In genomic region chr1:248611883-248612282, GRCh38 we compare ENCODE assay signal across 19 cellular contexts. TPM values are rescaled to one million over a fixed set of nuclear protein-coding genes. Genes with fewer than 3 reads are reported as not detected.
DNase-seq lines count a peak whose midpoint lies in the region; ATAC-seq lines count a peak whose summit lies in the region.
"Had no signal": no experiment of that assay in that cellular context is flagged by ENCODE, and none has a peak within 500 bp of the region (broad histone marks: within the 10 kb centered on the region; RNA-seq: fewer than 3 reads in every experiment).

No MANE protein-coding gene starts in this region.

- POLR2A ChIA-PET in activated CD8-positive, alpha-beta T cell treated with anti-CD3 and anti-CD28 coated beads, Interleukin-2, amount 10 ng/mL, durations not matched to agents 7 days and 5 days (lab: Charles Lee): no interaction called here

- H3K9me3 Mint-ChIP-seq in activated T-cell treated with anti-CD3 and anti-CD28 coated beads, Interleukin-2, amount 50 U/mL, for 4 hours: no peaks in the 10 kb centered on the region
- H3K9me3 Mint-ChIP-seq in activated CD8-positive, alpha-beta T cell treated with anti-CD3 and anti-CD28 coated beads, Interleukin-2, amount 10 ng/mL, durations not matched to agents 7 days and 5 days (ENCODE audit: insufficient read depth): no peaks in the 10 kb centered on the region

- H3K4me3 Mint-ChIP-seq in activated T-cell treated with anti-CD3 and anti-CD28 coated beads, Interleukin-2, amount 50 U/mL, for 4 hours: no peak overlapping the region
- no peak overlapping the region for H3K4me3 Mint-ChIP-seq in activated CD8-positive, alpha-beta T cell treated with anti-CD3 and anti-CD28 coated beads, Interleukin-2, amount 10 ng/mL, durations not matched to agents 7 days and 5 days

- no peaks in the 10 kb centered on the region for H3K36me3 Mint-ChIP-seq in activated T-cell treated with anti-CD3 and anti-CD28 coated beads, Interleukin-2, amount 50 U/mL, for 4 hours (ENCODE audit: insufficient read depth)
- H3K36me3 Mint-ChIP-seq in activated CD8-positive, alpha-beta T cell treated with anti-CD3 and anti-CD28 coated beads, Interleukin-2, amount 10 ng/mL, durations not matched to agents 7 days and 5 days (ENCODE audit: low read depth): no peaks in the 10 kb centered on the region

- H3K27me3 Mint-ChIP-seq in activated T-cell treated with anti-CD3 and anti-CD28 coated beads, Interleukin-2, amount 50 U/mL, for 4 hours (ENCODE audit: low read depth): peaks cover 2% of the 10 kb centered on the region
- H3K27me3 Mint-ChIP-seq in activated CD8-positive, alpha-beta T cell treated with anti-CD3 and anti-CD28 coated beads, Interleukin-2, amount 10 ng/mL, durations not matched to agents 7 days and 5 days (ENCODE audit: low read depth): no peaks in the 10 kb centered on the region

- ATAC-seq in activated T-cell treated with anti-CD3 and anti-CD28 coated beads, Interleukin-2, amount 50 U/mL, for 4 hours: peak; percentile 62 to 67
- peak; percentile 38 for ATAC-seq in GM19463 (IDR thresholded peaks at IDR 0.05; ENCODE audit: unreplicated experiment)
- ATAC-seq in activated CD8-positive, alpha-beta T cell treated with anti-CD3 and anti-CD28 coated beads, Interleukin-2, amount 10 ng/mL, durations not matched to agents 7 days and 5 days: peak; percentile 55
- no peak for ATAC-seq in GM21825 (IDR thresholded peaks at IDR 0.05; ENCODE audit: unreplicated experiment)
- ATAC-seq: foreskin keratinocyte, right cardiac atrium had no signal

- H3K4me1 Mint-ChIP-seq in activated T-cell treated with anti-CD3 and anti-CD28 coated beads, Interleukin-2, amount 50 U/mL, for 4 hours (ENCODE audit: low read depth): peaks cover 8% of the 10 kb centered on the region
- H3K4me1 Mint-ChIP-seq in activated CD8-positive, alpha-beta T cell treated with anti-CD3 and anti-CD28 coated beads, Interleukin-2, amount 10 ng/mL, durations not matched to agents 7 days and 5 days (ENCODE audit: low read depth): peaks cover 8% of the 10 kb centered on the region

- CTCF ChIA-PET in activated CD8-positive, alpha-beta T cell treated with anti-CD3 and anti-CD28 coated beads, Interleukin-2, amount 10 ng/mL, durations not matched to agents 7 days and 5 days (lab: Charles Lee): interaction anchor here (1.4 to 2.3 kb wide), 2 partner anchors 194 to 207 kb away, joined by 4 to 7 read pairs; no protein-coding TSS in a partner anchor

- no peak overlapping the region for H3K27ac Mint-ChIP-seq in activated CD8-positive, alpha-beta T cell treated with anti-CD3 and anti-CD28 coated beads, Interleukin-2, amount 10 ng/mL, durations not matched to agents 7 days and 5 days

- no peak for DNase-seq in activated T-cell treated with anti-CD3 and anti-CD28 coated beads, Interleukin-2, amount 50 U/mL, for 4 hours
- DNase-seq in activated T-cell treated with anti-CD3 and anti-CD28 coated beads for 4 hours (no peak), NCI-H146 (lab: John Stamatoyannopoulos, UW) (no peak)
- peak; percentile 26 for DNase-seq in activated CD8-positive, alpha-beta T cell treated with anti-CD3 and anti-CD28 coated beads, Interleukin-2, amount 10 ng/mL, durations not matched to agents 7 days and 5 days
- peak; percentile 2 to 11 for DNase-seq in stimulated activated CD8-positive, alpha-beta memory T cell treated with anti-CD3 and anti-CD28 coated beads, Interleukin-2, amount 100 ng/mL, for 48 hours (ENCODE audit: low read depth in 2 of 2)
- no peak for DNase-seq in activated CD8-positive, alpha-beta memory T cell treated with anti-CD3 and anti-CD28 coated beads, Interleukin-2, amount 50 U/mL, for 48 hours
- DNase-seq: COR-L47, foreskin keratinocyte, hypothalamus, kidney, NCI-H1436 treated with DMSO at 0.1 percent for 48 hours, right cardiac atrium had no signal

RNA-seq across cellular contexts. Expression of gene OR2T10, which starts 14.4 kb away (rescaled TPM):
- total RNA-seq in activated T-cell treated with anti-CD3 and anti-CD28 coated beads, Interleukin-2, amount 50 U/mL, for 4 hours: not detected
- not detected for total RNA-seq in activated CD8-positive, alpha-beta T cell treated with anti-CD3 and anti-CD28 coated beads, Interleukin-2, amount 10 ng/mL, durations not matched to agents 7 days and 5 days
- total RNA-seq: dermis microvascular lymphatic vessel endothelial cell, foreskin keratinocyte, LHCN-M2, omental fat pad, right cardiac atrium, vagina had no signal

RNA-seq across cellular contexts. Expression of gene OR2T11, which starts 23.0 kb away (rescaled TPM):
- not detected for total RNA-seq in activated T-cell treated with anti-CD3 and anti-CD28 coated beads, Interleukin-2, amount 50 U/mL, for 4 hours
- not detected for total RNA-seq in activated CD8-positive, alpha-beta T cell treated with anti-CD3 and anti-CD28 coated beads, Interleukin-2, amount 10 ng/mL, durations not matched to agents 7 days and 5 days
- total RNA-seq: dermis microvascular lymphatic vessel endothelial cell, foreskin keratinocyte, LHCN-M2, omental fat pad, right cardiac atrium, vagina had no signal

RNA-seq across cellular contexts. Expression of gene OR2T35, which starts 33.2 kb away (rescaled TPM):
- total RNA-seq in activated T-cell treated with anti-CD3 and anti-CD28 coated beads, Interleukin-2, amount 50 U/mL, for 4 hours: not detected
- total RNA-seq in activated CD8-positive, alpha-beta T cell treated with anti-CD3 and anti-CD28 coated beads, Interleukin-2, amount 10 ng/mL, durations not matched to agents 7 days and 5 days: not detected
- total RNA-seq: dermis microvascular lymphatic vessel endothelial cell, foreskin keratinocyte, LHCN-M2, omental fat pad, right cardiac atrium, vagina had no signal

RNA-seq across cellular contexts. Expression of gene OR2T34, which starts 37.3 kb away (rescaled TPM):
- total RNA-seq in activated T-cell treated with anti-CD3 and anti-CD28 coated beads, Interleukin-2, amount 50 U/mL, for 4 hours: not detected
- not detected for total RNA-seq in activated CD8-positive, alpha-beta T cell treated with anti-CD3 and anti-CD28 coated beads, Interleukin-2, amount 10 ng/mL, durations not matched to agents 7 days and 5 days
- total RNA-seq: dermis microvascular lymphatic vessel endothelial cell, foreskin keratinocyte, kidney, LHCN-M2, omental fat pad, right cardiac atrium, vagina had no signal

RNA-seq across cellular contexts. Expression of gene OR2T27, which starts 43.4 kb away (rescaled TPM):
- total RNA-seq in activated T-cell treated with anti-CD3 and anti-CD28 coated beads, Interleukin-2, amount 50 U/mL, for 4 hours: not detected
- not detected for total RNA-seq in activated CD8-positive, alpha-beta T cell treated with anti-CD3 and anti-CD28 coated beads, Interleukin-2, amount 10 ng/mL, durations not matched to agents 7 days and 5 days
- total RNA-seq: dermis microvascular lymphatic vessel endothelial cell, foreskin keratinocyte, kidney, LHCN-M2, omental fat pad, right cardiac atrium, suprapubic skin, vagina had no signal

Comparison
In these comparisons a context has a peak if more than half of its experiments do, and no peak if none do; other contexts are left out.
1. DNase-seq: peak in activated CD8-positive, alpha-beta T cell treated with anti-CD3 and anti-CD28 coated beads, Interleukin-2, amount 10 ng/mL, durations not matched to agents 7 days and 5 days (single experiment) and stimulated activated CD8-positive, alpha-beta memory T cell treated with anti-CD3 and anti-CD28 coated beads, Interleukin-2, amount 100 ng/mL, for 48 hours (2 of 2); none in activated T-cell treated with anti-CD3 and anti-CD28 coated beads, Interleukin-2, amount 50 U/mL, for 4 hours (single experiment), activated T-cell treated with anti-CD3 and anti-CD28 coated beads for 4 hours (single experiment), activated CD8-positive, alpha-beta memory T cell treated with anti-CD3 and anti-CD28 coated beads, Interleukin-2, amount 50 U/mL, for 48 hours (single experiment) and NCI-H146 (single experiment).